Comparison of ENCODE assay signal across 19 cellular contexts in the genomic region with DNA sequence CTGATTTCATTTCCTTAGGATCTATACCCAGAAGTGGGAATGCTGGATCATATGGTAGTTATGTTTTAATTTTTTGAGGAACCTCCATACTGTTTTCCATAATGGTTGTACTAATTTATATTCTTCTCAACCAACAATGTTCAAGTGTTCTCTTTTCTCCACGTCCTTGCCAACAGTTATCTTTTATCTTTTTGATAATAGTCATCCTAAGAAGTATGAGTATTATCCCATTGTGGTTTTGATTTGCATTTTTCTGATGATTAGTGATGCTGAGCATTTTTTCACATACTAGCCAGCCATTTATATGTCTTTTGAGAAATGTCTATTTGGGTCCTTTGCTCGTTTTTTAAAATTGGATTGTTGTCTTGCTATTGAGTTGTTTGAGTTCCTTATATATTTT.
"Had no signal": no experiment of that assay in that cellular context is flagged by ENCODE, and none has a peak within 500 bp of the region (broad histone marks: within the 10 kb centered on the region; RNA-seq: fewer than 3 reads in every experiment).

No MANE protein-coding gene starts in this region.

- H3K4me1 Mint-ChIP-seq: neural crest cell; stimulated activated naive B cell treated with anti-CD40 and anti-IgM and Interleukin-4, amounts not matched to agents 10 μg/mL and 1 μg/mL and 100 μg/mL, for 72 hours had no signal

- H3K4me3 ChIP-seq: colonic mucosa, esophagus squamous epithelium, hepatocyte, skin epidermis, stomach, thoracic aorta, transverse colon had no signal

- H3K27me3 Mint-ChIP-seq: stimulated activated naive B cell treated with anti-CD40 and anti-IgM and Interleukin-4, amounts not matched to agents 10 μg/mL and 1 μg/mL and 100 μg/mL, for 72 hours had no signal

- H3K27ac Mint-ChIP-seq: natural killer cell; stimulated activated naive B cell treated with anti-CD40 and anti-IgM and Interleukin-4, amounts not matched to agents 10 μg/mL and 1 μg/mL and 100 μg/mL, for 72 hours had no signal

- H3K4me3 Mint-ChIP-seq: natural killer cell; neural crest cell; stimulated activated naive B cell treated with anti-CD40 and anti-IgM and Interleukin-4, amounts not matched to agents 10 μg/mL and 1 μg/mL and 100 μg/mL, for 72 hours had no signal

- ATAC-seq: foreskin keratinocyte; natural killer cell; sciatic nerve; stimulated activated naive B cell treated with anti-CD40 and anti-IgM and Interleukin-4, amounts not matched to agents 10 μg/mL and 1 μg/mL and 100 μg/mL, for 72 hours had no signal

- DNase-seq: colonic mucosa; dermis blood vessel endothelial cell; esophagus squamous epithelium; head of caudate nucleus; kidney glomerular epithelial cell; natural killer cell; posterior cingulate gyrus; stimulated activated CD4-positive, alpha-beta T cell treated with anti-CD3 and anti-CD28 coated beads, Interleukin-2, amount 100 ng/mL, for 24 hours; stimulated activated CD4-positive, alpha-beta T cell treated with anti-CD3 and anti-CD28 coated beads, Interleukin-4, amount 100 ng/mL, for 4 hours; stimulated activated naive B cell treated with anti-CD40 and anti-IgM and Interleukin-4, amounts not matched to agents 10 μg/mL and 1 μg/mL and 100 μg/mL, for 72 hours; stomach; substantia nigra; transverse colon had no signal
